8 cellular contexts compared by ENCODE assay signal in genomic region chr17:81119223-81120148, GRCh38. TPM values are rescaled to one million over a fixed set of nuclear protein-coding genes. Genes with fewer than 3 reads are reported as not detected.
DNase-seq lines count a peak whose midpoint lies in the region; TF ChIP-seq lines count a peak whose summit lies in the region.

No MANE protein-coding gene starts in this region.

- H3K27me3 ChIP-seq in ectodermal cell (ENCODE audit: control insufficient read depth, insufficient read depth, low read length, poor library complexity, severe bottlenecking) = peaks cover 6% of the 10 kb centered on the region

- peaks cover 9% of the 10 kb centered on the region for H3K4me1 ChIP-seq in ectodermal cell (ENCODE audit: control insufficient read depth, insufficient read depth, low read length)

- no peaks in the 10 kb centered on the region for H3K36me3 ChIP-seq in ectodermal cell (ENCODE audit: control insufficient read depth, insufficient read depth, low read length)

- DNase-seq in NOMO-1 (lab: John Stamatoyannopoulos, UW; ENCODE audit: unreplicated experiment in 2 of 2) (peak; percentile 29 to 45), NOMO-1 treated with dmso at 0.1 percent for 144 hours (lab: John Stamatoyannopoulos, UW; ENCODE audit: unreplicated experiment) (no peak), NCI-H226 (peak; percentile 90), lower leg skin (ENCODE audit: low spot score in 2 of 2) (peak; percentile 60 to 93), NCI-H2171 (lab: John Stamatoyannopoulos, UW) (no peak)
- peak; percentile 61 to 69 for DNase-seq in activated CD8-positive, alpha-beta memory T cell treated with anti-CD3 and anti-CD28 coated beads for 1 hour (ENCODE audit: extremely low read depth in 1 of 2, low read depth in 1 of 2)
- peak; percentile 64 to 83 (median 73) for DNase-seq in stimulated activated CD4-positive, alpha-beta T cell treated with anti-CD3 and anti-CD28 coated beads, TNF-alpha, amount 100 ng/mL, for 24 hours (ENCODE audit: low read depth in 3 of 3)

- H3K27ac ChIP-seq in ectodermal cell (ENCODE audit: insufficient read depth, low read depth, low read length, poor library complexity, severe bottlenecking) = peak overlapping the region; percentile 59

- intact Hi-C loops in lower leg skin (cut with DNase I; ENCODE audit: low total_unique reads) = no loop called here

- WGBS in ectodermal cell, 2 experiments = 54% methylated on average over 89 of the region's 89 CpGs
- WGBS in lower leg skin, 2 donors = 8 to 45% methylated on average over 62 to 84 of the region's 89 CpGs

- no peaks in the 10 kb centered on the region for H3K9me3 ChIP-seq in ectodermal cell (ENCODE audit: control insufficient read depth, low read length)

- no peak for TF ChIP-seq CTCF in lower leg skin (IDR thresholded peaks at IDR 0.05)

- no peak for TF ChIP-seq POLR2A in lower leg skin (IDR thresholded peaks at IDR 0.05)

- H3K4me3 ChIP-seq in ectodermal cell (ENCODE audit: insufficient read depth, low read depth, low read length) (peak overlapping the region; percentile 24), lower leg skin (ENCODE audit: low read depth, poor library complexity, severe bottlenecking) (no peak overlapping the region)

RNA-seq across cellular contexts. Expression of gene PVALEF, which starts 45.8 kb away (rescaled TPM):
- not detected for polyA plus RNA-seq in ectodermal cell (2013, experiment 1 of 4)
- not detected for polyA plus RNA-seq in ectodermal cell (2013, experiment 2 of 4)
- polyA plus RNA-seq in ectodermal cell (2013, experiment 3 of 4) = not detected
- polyA plus RNA-seq in ectodermal cell (2013, experiment 4 of 4) = not detected
- not detected for total RNA-seq in lower leg skin

RNA-seq across cellular contexts. Expression of gene AATK, which starts 46.5 kb away (rescaled TPM):
- polyA plus RNA-seq in ectodermal cell (2013, experiment 1 of 4) = 3.8 TPM
- 4.4 TPM for polyA plus RNA-seq in ectodermal cell (2013, experiment 2 of 4)
- 4.1 TPM for polyA plus RNA-seq in ectodermal cell (2013, experiment 3 of 4)
- polyA plus RNA-seq in ectodermal cell (2013, experiment 4 of 4) = 4.2 TPM
- 1 to 10 TPM in 3 of 4 donors, under 1 TPM in 1; 0.81 to 3.5 (median 2.2) TPM for total RNA-seq in lower leg skin

Comparison
In these comparisons a context has a peak if more than half of its experiments do, and no peak if none do; other contexts are left out.
1. DNase-seq: peak in NOMO-1 (2 of 2), NCI-H226 (single experiment), activated CD8-positive, alpha-beta memory T cell treated with anti-CD3 and anti-CD28 coated beads for 1 hour (2 of 2), lower leg skin (2 of 2) and stimulated activated CD4-positive, alpha-beta T cell treated with anti-CD3 and anti-CD28 coated beads, TNF-alpha, amount 100 ng/mL, for 24 hours (3 of 3); none in NOMO-1 treated with dmso at 0.1 percent for 144 hours (single experiment) and NCI-H2171 (single experiment).